ENCODE assay signal across 2 cellular contexts in the genomic region with DNA sequence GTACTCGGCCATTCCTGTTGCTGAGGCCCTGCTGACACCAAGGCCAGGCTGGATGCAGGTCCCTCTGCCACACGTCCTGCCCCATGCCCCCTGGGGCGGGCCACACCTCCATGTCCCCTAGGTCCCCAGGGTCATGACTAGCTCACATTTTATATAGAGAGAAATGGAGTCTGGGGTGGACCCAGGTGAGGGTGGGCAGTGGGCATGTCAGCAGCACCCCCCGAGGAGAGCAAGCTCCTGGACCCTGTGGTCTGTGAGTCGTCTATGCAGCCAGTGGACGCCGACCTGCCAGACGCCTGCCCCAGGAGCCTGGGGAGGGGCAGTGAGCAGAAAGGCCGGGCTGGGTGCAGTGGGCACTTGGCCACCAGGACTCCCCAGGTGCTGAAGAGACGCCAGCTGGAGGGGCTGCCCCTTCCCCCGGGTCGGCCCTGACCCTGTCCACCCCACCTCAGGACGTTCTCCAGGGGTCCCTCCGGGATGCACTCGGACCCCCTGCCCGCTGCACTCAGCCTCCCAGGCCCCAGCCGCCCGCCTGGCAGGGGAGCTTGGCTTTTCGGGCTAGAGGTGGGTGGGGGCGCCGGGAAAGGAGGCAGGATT.
TF ChIP-seq lines count a peak whose summit lies in the region.

No MANE protein-coding gene starts in this region.

TF ChIP-seq in SK-N-SH, 30 proteins besides CTCF, POLR2A, EP300 and RAD21 (continued from another document):
- TF ChIP-seq POLR2AphosphoS5 (IDR thresholded peaks at IDR 0.05; ENCODE audit: low read depth, low read length) (no peak), FOXM1 (IDR thresholded peaks at IDR 0.05; ENCODE audit: low read depth) (no peak), RCOR1 (IDR thresholded peaks at IDR 0.05; ENCODE audit: low read length) (no peak), IRF3 (IDR thresholded peaks at IDR 0.05; ENCODE audit: low read depth, low read length) (no peak), JUND (IDR thresholded peaks at IDR 0.05) (no peak), MEF2A (IDR thresholded peaks at IDR 0.05; ENCODE audit: borderline replicate concordance, low read depth) (no peak), EZH2phosphoT487 (IDR thresholded peaks at IDR 0.05; ENCODE audit: borderline replicate concordance, low read depth) (no peak), RFX5 (IDR thresholded peaks at IDR 0.05; ENCODE audit: low read length) (no peak)
- TF ChIP-seq, protein P1, sequence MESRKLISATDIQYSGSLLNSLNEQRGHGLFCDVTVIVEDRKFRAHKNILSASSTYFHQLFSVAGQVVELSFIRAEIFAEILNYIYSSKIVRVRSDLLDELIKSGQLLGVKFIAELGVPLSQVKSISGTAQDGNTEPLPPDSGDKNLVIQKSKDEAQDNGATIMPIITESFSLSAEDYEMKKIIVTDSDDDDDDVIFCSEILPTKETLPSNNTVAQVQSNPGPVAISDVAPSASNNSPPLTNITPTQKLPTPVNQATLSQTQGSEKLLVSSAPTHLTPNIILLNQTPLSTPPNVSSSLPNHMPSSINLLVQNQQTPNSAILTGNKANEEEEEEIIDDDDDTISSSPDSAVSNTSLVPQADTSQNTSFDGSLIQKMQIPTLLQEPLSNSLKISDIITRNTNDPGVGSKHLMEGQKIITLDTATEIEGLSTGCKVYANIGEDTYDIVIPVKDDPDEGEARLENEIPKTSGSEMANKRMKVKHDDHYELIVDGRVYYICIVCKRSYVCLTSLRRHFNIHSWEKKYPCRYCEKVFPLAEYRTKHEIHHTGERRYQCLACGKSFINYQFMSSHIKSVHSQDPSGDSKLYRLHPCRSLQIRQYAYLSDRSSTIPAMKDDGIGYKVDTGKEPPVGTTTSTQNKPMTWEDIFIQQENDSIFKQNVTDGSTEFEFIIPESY (IDR thresholded peaks at IDR 0.05; ENCODE audit: borderline replicate concordance, low read depth) = no peak

TF ChIP-seq in SK-N-SH treated with all-trans-retinoic acid at 6 μM for 48 hours, 23 proteins besides CTCF, POLR2A, EP300 and RAD21:
- TF ChIP-seq TSHZ2 (CRISPR knock-in tag; IDR thresholded peaks at IDR 0.05) (no peak), GLIS3 (CRISPR knock-in tag; IDR thresholded peaks at IDR 0.05) (no peak), ZNF8 (CRISPR knock-in tag; IDR thresholded peaks at IDR 0.05) (no peak), ISL1 (CRISPR knock-in tag; IDR thresholded peaks at IDR 0.05) (no peak), BACH2 (CRISPR knock-in tag; IDR thresholded peaks at IDR 0.05; ENCODE audit: borderline replicate concordance) (no peak), TOX (CRISPR knock-in tag; IDR thresholded peaks at IDR 0.05; ENCODE audit: borderline replicate concordance) (no peak), ESRRG (CRISPR knock-in tag; IDR thresholded peaks at IDR 0.05) (no peak), ARNTL (CRISPR knock-in tag; IDR thresholded peaks at IDR 0.05; ENCODE audit: borderline replicate concordance, low read depth) (no peak), CSDC2 (CRISPR knock-in tag; IDR thresholded peaks at IDR 0.05) (no peak), ZFP30 (CRISPR knock-in tag; IDR thresholded peaks at IDR 0.05) (no peak), SNAI2 (CRISPR knock-in tag; IDR thresholded peaks at IDR 0.05) (no peak)
- TF ChIP-seq, protein P2, sequence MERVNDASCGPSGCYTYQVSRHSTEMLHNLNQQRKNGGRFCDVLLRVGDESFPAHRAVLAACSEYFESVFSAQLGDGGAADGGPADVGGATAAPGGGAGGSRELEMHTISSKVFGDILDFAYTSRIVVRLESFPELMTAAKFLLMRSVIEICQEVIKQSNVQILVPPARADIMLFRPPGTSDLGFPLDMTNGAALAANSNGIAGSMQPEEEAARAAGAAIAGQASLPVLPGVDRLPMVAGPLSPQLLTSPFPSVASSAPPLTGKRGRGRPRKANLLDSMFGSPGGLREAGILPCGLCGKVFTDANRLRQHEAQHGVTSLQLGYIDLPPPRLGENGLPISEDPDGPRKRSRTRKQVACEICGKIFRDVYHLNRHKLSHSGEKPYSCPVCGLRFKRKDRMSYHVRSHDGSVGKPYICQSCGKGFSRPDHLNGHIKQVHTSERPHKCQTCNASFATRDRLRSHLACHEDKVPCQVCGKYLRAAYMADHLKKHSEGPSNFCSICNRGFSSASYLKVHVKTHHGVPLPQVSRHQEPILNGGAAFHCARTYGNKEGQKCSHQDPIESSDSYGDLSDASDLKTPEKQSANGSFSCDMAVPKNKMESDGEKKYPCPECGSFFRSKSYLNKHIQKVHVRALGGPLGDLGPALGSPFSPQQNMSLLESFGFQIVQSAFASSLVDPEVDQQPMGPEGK (CRISPR knock-in tag; IDR thresholded peaks at IDR 0.05; ENCODE audit: borderline replicate concordance) = no peak
- TF ChIP-seq, protein P3, sequence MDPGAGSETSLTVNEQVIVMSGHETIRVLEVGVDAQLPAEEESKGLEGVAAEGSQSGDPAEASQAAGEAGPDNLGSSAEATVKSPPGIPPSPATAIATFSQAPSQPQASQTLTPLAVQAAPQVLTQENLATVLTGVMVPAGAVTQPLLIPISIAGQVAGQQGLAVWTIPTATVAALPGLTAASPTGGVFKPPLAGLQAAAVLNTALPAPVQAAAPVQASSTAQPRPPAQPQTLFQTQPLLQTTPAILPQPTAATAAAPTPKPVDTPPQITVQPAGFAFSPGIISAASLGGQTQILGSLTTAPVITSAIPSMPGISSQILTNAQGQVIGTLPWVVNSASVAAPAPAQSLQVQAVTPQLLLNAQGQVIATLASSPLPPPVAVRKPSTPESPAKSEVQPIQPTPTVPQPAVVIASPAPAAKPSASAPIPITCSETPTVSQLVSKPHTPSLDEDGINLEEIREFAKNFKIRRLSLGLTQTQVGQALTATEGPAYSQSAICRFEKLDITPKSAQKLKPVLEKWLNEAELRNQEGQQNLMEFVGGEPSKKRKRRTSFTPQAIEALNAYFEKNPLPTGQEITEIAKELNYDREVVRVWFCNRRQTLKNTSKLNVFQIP (CRISPR knock-in tag; IDR thresholded peaks at IDR 0.05; ENCODE audit: borderline replicate concordance, low read depth) = no peak
- TF ChIP-seq, protein P4, sequence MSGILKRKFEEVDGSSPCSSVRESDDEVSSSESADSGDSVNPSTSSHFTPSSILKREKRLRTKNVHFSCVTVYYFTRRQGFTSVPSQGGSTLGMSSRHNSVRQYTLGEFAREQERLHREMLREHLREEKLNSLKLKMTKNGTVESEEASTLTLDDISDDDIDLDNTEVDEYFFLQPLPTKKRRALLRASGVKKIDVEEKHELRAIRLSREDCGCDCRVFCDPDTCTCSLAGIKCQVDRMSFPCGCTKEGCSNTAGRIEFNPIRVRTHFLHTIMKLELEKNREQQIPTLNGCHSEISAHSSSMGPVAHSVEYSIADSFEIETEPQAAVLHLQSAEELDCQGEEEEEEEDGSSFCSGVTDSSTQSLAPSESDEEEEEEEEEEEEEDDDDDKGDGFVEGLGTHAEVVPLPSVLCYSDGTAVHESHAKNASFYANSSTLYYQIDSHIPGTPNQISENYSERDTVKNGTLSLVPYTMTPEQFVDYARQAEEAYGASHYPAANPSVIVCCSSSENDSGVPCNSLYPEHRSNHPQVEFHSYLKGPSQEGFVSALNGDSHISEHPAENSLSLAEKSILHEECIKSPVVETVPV (CRISPR knock-in tag; IDR thresholded peaks at IDR 0.05) = no peak
